ENCODE assay signal across 29 cellular contexts in genomic region chr3:7397097-7397496, GRCh38.
"Had no signal": no experiment of that assay in that cellular context is flagged by ENCODE, and none has a peak within 500 bp of the region (broad histone marks: within the 10 kb centered on the region; RNA-seq: fewer than 3 reads in every experiment).

No MANE protein-coding gene starts in this region.

- H3K4me3 Mint-ChIP-seq: effector memory CD8-positive, alpha-beta T cell; naive thymus-derived CD4-positive, alpha-beta T cell; nephron; neural progenitor cell had no signal

- H3K4me1 ChIP-seq: esophagus muscularis mucosa, heart right ventricle, neural progenitor cell, parathyroid adenoma, right atrium auricular region, stomach, thyroid gland had no signal

- H3K9me3 ChIP-seq: esophagus muscularis mucosa, heart right ventricle, right atrium auricular region, stomach, thyroid gland had no signal

- DNase-seq: cerebellar nuclear complex; cortex of kidney; effector memory CD8-positive, alpha-beta T cell; foreskin melanocyte; glutamatergic neuron; heart right ventricle; hippocampal formation; islet precursor cell; mesendoderm; midbrain; naive thymus-derived CD4-positive, alpha-beta T cell; stimulated activated CD4-positive, alpha-beta T cell treated with anti-CD3 and anti-CD28 coated beads, Interleukin-12 subunit alpha, Interleukin-12 subunit beta, amount 100 ng/mL, for 4 hours; stimulated activated CD4-positive, alpha-beta T cell treated with anti-CD3 and anti-CD28 coated beads, Interleukin-1b, Interleukin-23, amount 100 ng/mL, for 48 hours; stimulated activated CD4-positive, alpha-beta T cell treated with anti-CD3 and anti-CD28 coated beads, Interleukin-4, amount 100 ng/mL, for 1 hour; stimulated activated CD8-positive, alpha-beta memory T cell treated with anti-CD3 and anti-CD28 coated beads, Interleukin-4, amount 100 ng/mL, for 48 hours; stimulated activated naive CD4-positive, alpha-beta T cell treated with Interleukin-2 at 50 U/mL for 16 hours; stomach; thyroid gland; trophoblast cell had no signal

- H3K36me3 ChIP-seq: esophagus muscularis mucosa, heart right ventricle, neural progenitor cell, right atrium auricular region, stomach, thyroid gland had no signal

- H3K27ac Mint-ChIP-seq: effector memory CD8-positive, alpha-beta T cell; naive thymus-derived CD4-positive, alpha-beta T cell; nephron; neural progenitor cell; progenitor cell of endocrine pancreas had no signal

- H3K4me1 Mint-ChIP-seq: naive thymus-derived CD4-positive, alpha-beta T cell; nephron; neural progenitor cell had no signal

- H3K27me3 Mint-ChIP-seq: effector memory CD8-positive, alpha-beta T cell; progenitor cell of endocrine pancreas had no signal

- H3K79me2 ChIP-seq: parathyroid adenoma had no signal

- H2AFZ ChIP-seq: neural progenitor cell, parathyroid adenoma had no signal

- H3K27me3 ChIP-seq: esophagus muscularis mucosa, heart right ventricle, neural progenitor cell, right atrium auricular region, stomach, thyroid gland had no signal

- H3K4me2 ChIP-seq: neural progenitor cell, smooth muscle cell had no signal

- H3K9me3 Mint-ChIP-seq: nephron, neural progenitor cell had no signal

- H3K9ac ChIP-seq: neural progenitor cell, parathyroid adenoma had no signal

- H3K4me3 ChIP-seq: esophagus muscularis mucosa, heart right ventricle, lung, neural progenitor cell, right atrium auricular region, smooth muscle cell, stomach, thyroid gland had no signal

- ATAC-seq: effector memory CD8-positive, alpha-beta T cell; heart right ventricle; left lobe of liver; naive thymus-derived CD4-positive, alpha-beta T cell; sciatic nerve had no signal

- H3K36me3 Mint-ChIP-seq: naive thymus-derived CD4-positive, alpha-beta T cell; neural progenitor cell had no signal

- H3K27ac ChIP-seq: esophagus muscularis mucosa, heart right ventricle, neural progenitor cell, parathyroid adenoma, right atrium auricular region, stomach, thyroid gland had no signal
